1 cellular context compared by ENCODE assay signal in genomic region chr10:107025676-107026075, GRCh38.
TF ChIP-seq lines count a peak whose summit lies in the region.

No MANE protein-coding gene starts in this region.

TF ChIP-seq in K562, 482 proteins besides CTCF, POLR2A, EP300 and RAD21 (continued from another document and continues in another):
- TF ChIP-seq AFF1 (IDR thresholded peaks at IDR 0.05; ENCODE audit: low read depth in 1 of 2, partially characterized antibody in 2 of 2), result no peak
- TF ChIP-seq TAF1 (IDR thresholded peaks at IDR 0.05; ENCODE audit: control insufficient read depth, extremely low read depth, insufficient read depth, low read length, severe bottlenecking), result no peak
- no peak for TF ChIP-seq ZNF140 (CRISPR knock-in tag; IDR thresholded peaks at IDR 0.05)
- no peak for TF ChIP-seq ZNF224 (CRISPR knock-in tag; IDR thresholded peaks at IDR 0.05)
- TF ChIP-seq HDAC1 (IDR thresholded peaks at IDR 0.05), result peak in 1 of 2 experiments; percentile 55; a peak in 2 of 4 replicates
- TF ChIP-seq RB1 (IDR thresholded peaks at IDR 0.05; ENCODE audit: low read depth), result 0 out of 2 replicates have a peak, but pooled peaks have one; percentile 17
- no peak for TF ChIP-seq ZBTB43 (CRISPR knock-in tag; IDR thresholded peaks at IDR 0.05)
- TF ChIP-seq ZMIZ1 (IDR thresholded peaks at IDR 0.05; ENCODE audit: low read depth in 2 of 2, low read length in 2 of 2), result peak in 1 of 2 experiments; percentile 65; a peak in 2 of 4 replicates
- TF ChIP-seq MAFK (IDR thresholded peaks at IDR 0.05; ENCODE audit: low read length), result peak; percentile 77
- TF ChIP-seq ZNF263 (CRISPR knock-in tag; IDR thresholded peaks at IDR 0.05; ENCODE audit: borderline replicate concordance), result peak; percentile 53; the same call in 1 of the 2 replicates
- TF ChIP-seq L3MBTL2 (IDR thresholded peaks at IDR 0.05), result peak; percentile 41; the same call in 1 of the 2 replicates
- TF ChIP-seq CTBP1 (IDR thresholded peaks at IDR 0.05; ENCODE audit: borderline replicate concordance), result peak; percentile 89
- TF ChIP-seq FOXA3 (CRISPR knock-in tag; conservative IDR thresholded peaks at IDR 0.05 in 1 of 2, IDR thresholded peaks at IDR 0.05 in 1 of 2), result no peak
- peak; percentile 91 for TF ChIP-seq ARID1B (IDR thresholded peaks at IDR 0.05)
- peak; percentile 80 for TF ChIP-seq CBFA2T2 (conservative IDR thresholded peaks at IDR 0.05)
- peak; percentile 30; the same call in 1 of the 2 replicates for TF ChIP-seq CREM (IDR thresholded peaks at IDR 0.05; ENCODE audit: low read depth)
- TF ChIP-seq ZNF23 (CRISPR knock-in tag; IDR thresholded peaks at IDR 0.05), result no peak
- TF ChIP-seq PATZ1 (CRISPR knock-in tag; IDR thresholded peaks at IDR 0.05; ENCODE audit: borderline replicate concordance), result no peak
- TF ChIP-seq ZNF707 (CRISPR knock-in tag; conservative IDR thresholded peaks at IDR 0.05), result no peak
- TF ChIP-seq ZNF551 (CRISPR knock-in tag; IDR thresholded peaks at IDR 0.05), result no peak
- no peak for TF ChIP-seq ZBTB33 (CRISPR knock-in tag; IDR thresholded peaks at IDR 0.05)
- no peak for TF ChIP-seq JUNB (CRISPR knock-in tag; conservative IDR thresholded peaks at IDR 0.05)
- no peak for TF ChIP-seq MCM5 (IDR thresholded peaks at IDR 0.05; ENCODE audit: low read depth)
- no peak for TF ChIP-seq AFF4 (CRISPR knock-in tag; IDR thresholded peaks at IDR 0.05)
- TF ChIP-seq ZNF518B (CRISPR knock-in tag; IDR thresholded peaks at IDR 0.05), result no peak
- TF ChIP-seq ZNF764 (CRISPR knock-in tag; IDR thresholded peaks at IDR 0.05; ENCODE audit: low read depth), result no peak
- TF ChIP-seq ZNF24 (IDR thresholded peaks at IDR 0.05), result peak; percentile 70
- no peak for TF ChIP-seq FOXA1 (IDR thresholded peaks at IDR 0.05; ENCODE audit: borderline replicate concordance)
- no peak for TF ChIP-seq SRSF9 (IDR thresholded peaks at IDR 0.05; ENCODE audit: borderline replicate concordance, low read depth, low read length)
- peak; percentile 99 for TF ChIP-seq ESRRA (IDR thresholded peaks at IDR 0.05; ENCODE audit: borderline replicate concordance, low read depth)
- 0 out of 2 replicates have a peak, but pooled peaks have one; percentile 53 for TF ChIP-seq ZNF197 (CRISPR knock-in tag; IDR thresholded peaks at IDR 0.05; ENCODE audit: low read depth)
- TF ChIP-seq NBN (IDR thresholded peaks at IDR 0.05; ENCODE audit: low read depth), result peak; percentile 65; the same call in 1 of the 2 replicates
- peak in 1 of 2 experiments; percentile 49; a peak in 1 of 4 replicates for TF ChIP-seq MNT (conservative IDR thresholded peaks at IDR 0.05)
- 0 out of 4 replicates have a peak, but pooled peaks of 1 of the 2 experiments have one; percentile 62 for TF ChIP-seq TEAD1 (CRISPR knock-in tag; IDR thresholded peaks at IDR 0.05)
- TF ChIP-seq YBX1 (IDR thresholded peaks at IDR 0.05), result no peak
- no peak for TF ChIP-seq ZSCAN29 (IDR thresholded peaks at IDR 0.05)
- no peak for TF ChIP-seq MTF1 (CRISPR knock-in tag; IDR thresholded peaks at IDR 0.05; ENCODE audit: borderline replicate concordance)
- peak; percentile 70 for TF ChIP-seq MAFF (IDR thresholded peaks at IDR 0.05; ENCODE audit: low read length)
